In genomic region chr16:79159650-79160049, GRCh38 we compare ENCODE assay signal across 23 cellular contexts.
"Had no signal": no experiment of that assay in that cellular context is flagged by ENCODE, and none has a peak within 500 bp of the region (broad histone marks: within the 10 kb centered on the region; RNA-seq: fewer than 3 reads in every experiment).

No MANE protein-coding gene starts in this region.

- H3K4me3 ChIP-seq: colonic mucosa, gastroesophageal sphincter, heart left ventricle, hepatocyte, left lung, lower lobe of right lung, mucosa of descending colon had no signal

- H3K4me2 ChIP-seq: hepatocyte had no signal

- DNase-seq: colonic mucosa; cortex of kidney; effector CD8-positive, alpha-beta T cell; effector memory CD8-positive, alpha-beta T cell; endodermal cell; erythroblast; esophagus squamous epithelium; foreskin fibroblast; heart left ventricle; hypothalamus; immature natural killer cell; islet precursor cell; left cardiac atrium; left lung; left ventricle myocardium superior; lower lobe of right lung; mesenchymal stem cell; mucosa of descending colon had no signal

- H2AFZ ChIP-seq: hepatocyte had no signal

- H3K79me2 ChIP-seq: hepatocyte had no signal

- H3K27me3 ChIP-seq: colonic mucosa, esophagus squamous epithelium, gastroesophageal sphincter, heart left ventricle, hepatocyte, left lung had no signal

- H3K36me3 ChIP-seq: colonic mucosa, esophagus squamous epithelium, gastroesophageal sphincter, heart left ventricle, left lung, lower lobe of right lung had no signal

- ATAC-seq: effector memory CD8-positive, alpha-beta T cell; gastroesophageal sphincter; heart left ventricle; left cardiac atrium; left lung; left ventricle myocardium superior; lower lobe of right lung; mucosa of descending colon had no signal

- FAIRE-seq: endometrium, frontal cortex had no signal

- H3K9me3 ChIP-seq: colonic mucosa, esophagus squamous epithelium, gastroesophageal sphincter, heart left ventricle, left lung, lower lobe of right lung, mucosa of descending colon had no signal

- H3K27ac ChIP-seq: colonic mucosa, epithelial cell of prostate, gastroesophageal sphincter, heart left ventricle, hepatocyte, left lung, lower lobe of right lung had no signal

- H3K4me1 ChIP-seq: colonic mucosa, lower lobe of right lung had no signal
